Comparison of ENCODE assay signal across 8 cellular contexts in the genomic region with DNA sequence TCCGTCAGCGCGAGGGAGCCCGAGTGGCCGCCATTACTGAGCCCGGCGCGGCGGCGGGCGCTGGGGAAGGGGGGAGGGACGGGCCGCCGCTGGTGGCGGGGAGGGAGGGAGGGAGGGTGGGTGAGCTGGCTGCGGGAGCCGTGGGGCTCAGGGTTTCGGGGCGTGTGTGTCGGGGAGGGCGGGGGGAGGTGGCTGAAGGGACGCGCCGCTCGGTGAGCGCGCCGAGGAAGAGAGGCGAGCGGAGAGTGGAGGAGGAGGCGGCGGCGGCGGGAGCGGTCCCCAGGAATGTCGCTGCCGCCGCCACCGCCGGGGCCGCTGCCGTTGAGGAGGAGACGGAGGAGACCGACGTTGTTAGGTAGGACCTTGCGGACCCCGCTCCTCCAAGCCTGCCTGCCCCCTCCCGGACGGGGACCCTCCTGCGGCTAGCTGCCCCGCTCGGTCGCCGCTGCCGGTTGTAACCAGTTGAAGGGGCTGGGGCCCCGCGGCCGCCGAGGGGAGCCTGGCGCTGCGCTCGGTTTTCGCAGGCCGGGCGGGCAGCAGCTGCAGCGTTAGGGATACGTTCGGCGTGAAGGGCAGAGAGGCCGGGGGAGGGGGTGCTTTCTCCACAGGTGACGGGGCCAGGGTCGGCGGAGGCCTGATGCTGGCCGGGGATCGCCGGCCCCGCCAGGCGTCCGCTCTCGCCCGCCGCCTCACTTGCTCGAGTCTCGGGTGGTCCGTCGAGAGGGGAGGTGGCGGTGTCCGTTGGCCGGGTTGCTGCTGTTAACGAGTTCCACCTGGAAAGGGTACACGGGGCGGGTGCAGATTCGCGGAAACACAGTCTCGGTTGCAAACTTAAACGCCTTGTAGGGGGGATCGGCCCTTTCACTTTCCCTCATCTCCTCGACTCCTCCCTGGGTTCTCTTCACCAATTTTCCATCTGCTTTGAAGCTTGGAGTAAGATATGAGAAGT. TPM values are rescaled to one million over a fixed set of nuclear protein-coding genes. Genes with fewer than 3 reads are reported as not detected.
DNase-seq lines count a peak whose midpoint lies in the region; ATAC-seq and TF ChIP-seq lines count a peak whose summit lies in the region.

A gene with protein sequence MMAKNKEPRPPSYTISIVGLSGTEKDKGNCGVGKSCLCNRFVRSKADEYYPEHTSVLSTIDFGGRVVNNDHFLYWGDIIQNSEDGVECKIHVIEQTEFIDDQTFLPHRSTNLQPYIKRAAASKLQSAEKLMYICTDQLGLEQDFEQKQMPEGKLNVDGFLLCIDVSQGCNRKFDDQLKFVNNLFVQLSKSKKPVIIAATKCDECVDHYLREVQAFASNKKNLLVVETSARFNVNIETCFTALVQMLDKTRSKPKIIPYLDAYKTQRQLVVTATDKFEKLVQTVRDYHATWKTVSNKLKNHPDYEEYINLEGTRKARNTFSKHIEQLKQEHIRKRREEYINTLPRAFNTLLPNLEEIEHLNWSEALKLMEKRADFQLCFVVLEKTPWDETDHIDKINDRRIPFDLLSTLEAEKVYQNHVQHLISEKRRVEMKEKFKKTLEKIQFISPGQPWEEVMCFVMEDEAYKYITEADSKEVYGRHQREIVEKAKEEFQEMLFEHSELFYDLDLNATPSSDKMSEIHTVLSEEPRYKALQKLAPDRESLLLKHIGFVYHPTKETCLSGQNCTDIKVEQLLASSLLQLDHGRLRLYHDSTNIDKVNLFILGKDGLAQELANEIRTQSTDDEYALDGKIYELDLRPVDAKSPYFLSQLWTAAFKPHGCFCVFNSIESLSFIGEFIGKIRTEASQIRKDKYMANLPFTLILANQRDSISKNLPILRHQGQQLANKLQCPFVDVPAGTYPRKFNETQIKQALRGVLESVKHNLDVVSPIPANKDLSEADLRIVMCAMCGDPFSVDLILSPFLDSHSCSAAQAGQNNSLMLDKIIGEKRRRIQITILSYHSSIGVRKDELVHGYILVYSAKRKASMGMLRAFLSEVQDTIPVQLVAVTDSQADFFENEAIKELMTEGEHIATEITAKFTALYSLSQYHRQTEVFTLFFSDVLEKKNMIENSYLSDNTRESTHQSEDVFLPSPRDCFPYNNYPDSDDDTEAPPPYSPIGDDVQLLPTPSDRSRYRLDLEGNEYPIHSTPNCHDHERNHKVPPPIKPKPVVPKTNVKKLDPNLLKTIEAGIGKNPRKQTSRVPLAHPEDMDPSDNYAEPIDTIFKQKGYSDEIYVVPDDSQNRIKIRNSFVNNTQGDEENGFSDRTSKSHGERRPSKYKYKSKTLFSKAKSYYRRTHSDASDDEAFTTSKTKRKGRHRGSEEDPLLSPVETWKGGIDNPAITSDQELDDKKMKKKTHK (N-terminal part only) (plus strand): TSS at position 224 of the 949 bp plus-strand sequence. CDS start 13,366 bp downstream, outside the sequence.

- peak; percentile 7 to 80 (median 63) for DNase-seq in CD8-positive, alpha-beta T cell
- DNase-seq in HT-29 (ENCODE audit: low spot score) (no peak), SKM-1 treated with dmso at 0.1 percent for 144 hours (lab: John Stamatoyannopoulos, UW; ENCODE audit: unreplicated experiment) (peak; percentile 42), adipocyte (ENCODE audit: low read depth) (peak; percentile 60), right atrium auricular region (ENCODE audit: low spot score) (peak; percentile 64), pulmonary artery endothelial cell (ENCODE audit: low read depth, low spot score) (peak; percentile 4), NOMO-1 treated with DMSO at 0.1 percent for 48 hours (lab: John Stamatoyannopoulos, UW; ENCODE audit: unreplicated experiment) (no peak)

- H3K4me1 Mint-ChIP-seq in CD8-positive, alpha-beta T cell (ENCODE audit: low read depth), result peaks cover 36% of the 10 kb centered on the region

- H3K27me3 ChIP-seq in CD8-positive, alpha-beta T cell (ENCODE audit: insufficient read depth, low read length), result no peaks in the 10 kb centered on the region
- H3K27me3 ChIP-seq in adipocyte (replicated peaks; ENCODE audit: control insufficient read depth, insufficient read depth, low read length) (no peaks in the 10 kb centered on the region), right atrium auricular region (no peaks in the 10 kb centered on the region)

- H3K9ac ChIP-seq in adipocyte (ENCODE audit: low read length), result peak within 1 kb of the TSS; percentile 97

- peak within 1 kb of the TSS; percentile 96 for H3K4me3 ChIP-seq in CD8-positive, alpha-beta T cell (ENCODE audit: low read depth, low read length)
- H3K4me3 ChIP-seq in adipocyte (ENCODE audit: low read length) (peak within 1 kb of the TSS; percentile 100), right atrium auricular region (peak within 1 kb of the TSS; percentile 89 to 98)

- POLR2A ChIA-PET in CD8-positive, alpha-beta T cell (lab: Charles Lee), result interaction anchor here (1.0 to 3.3 kb wide), 4 partner anchors 122 to 620 kb away, joined by 4 to 18 read pairs (median 6); a partner anchor contains a TSS

- no peak for TF ChIP-seq CTCF in CD8-positive, alpha-beta T cell (IDR thresholded peaks at IDR 0.05)
- TF ChIP-seq CTCF in right atrium auricular region (IDR thresholded peaks at IDR 0.05), result peak in 1 of 2 donors; percentile 35

- peaks cover 12% of the 10 kb centered on the region for H3K36me3 Mint-ChIP-seq in CD8-positive, alpha-beta T cell

- intact Hi-C loops in CD8-positive, alpha-beta T cell (cut with DNase I, micrococcal nuclease), result loop anchor here (1.0 to 5.0 kb wide), 8 partner anchors 65 to 1519 kb away; a partner anchor contains a TSS

- peak; percentile 49 for ATAC-seq in CD8-positive, alpha-beta T cell
- ATAC-seq in GM19463 (IDR thresholded peaks at IDR 0.05; ENCODE audit: unreplicated experiment), result peak; percentile 39

- H3K4me1 ChIP-seq in CD8-positive, alpha-beta T cell (ENCODE audit: insufficient read depth, low read length), result peaks cover 13% of the 10 kb centered on the region
- H3K4me1 ChIP-seq in adipocyte (ENCODE audit: control insufficient read depth, insufficient read depth, low read length) (peaks cover 39% of the 10 kb centered on the region), right atrium auricular region (peaks cover 0 to 62% of the 10 kb centered on the region in 2 donors)

- no peaks in the 10 kb centered on the region for H3K9me3 Mint-ChIP-seq in CD8-positive, alpha-beta T cell

- peak within 1 kb of the TSS; percentile 74 for H3K27ac ChIP-seq in CD8-positive, alpha-beta T cell (ENCODE audit: low read depth, low read length)
- peak within 1 kb of the TSS; percentile 96 to 100 for H3K27ac ChIP-seq in right atrium auricular region

- H3K36me3 ChIP-seq in CD8-positive, alpha-beta T cell (ENCODE audit: insufficient read depth, low read length), result no peaks in the 10 kb centered on the region
- H3K36me3 ChIP-seq in adipocyte (ENCODE audit: control insufficient read depth, insufficient read depth, low read length, severe bottlenecking), result no peaks in the 10 kb centered on the region
- no peaks in the 10 kb centered on the region for H3K36me3 ChIP-seq in right atrium auricular region

- H3K9me3 ChIP-seq in CD8-positive, alpha-beta T cell (ENCODE audit: low read length), result no peaks in the 10 kb centered on the region
- H3K9me3 ChIP-seq in adipocyte (ENCODE audit: control insufficient read depth, low read length) (no peaks in the 10 kb centered on the region), right atrium auricular region (no peaks in the 10 kb centered on the region)

- H3K27ac Mint-ChIP-seq in CD8-positive, alpha-beta T cell, result peak within 1 kb of the TSS; percentile 95

- peak within 1 kb of the TSS; percentile 100 for H3K4me3 Mint-ChIP-seq in CD8-positive, alpha-beta T cell

- CTCF ChIA-PET in CD8-positive, alpha-beta T cell (lab: Charles Lee), result interaction anchor here (11.5 kb wide), 1 partner anchor 175 kb away, joined by 247 read pairs; no protein-coding TSS in a partner anchor

- no peaks in the 10 kb centered on the region for H3K27me3 Mint-ChIP-seq in CD8-positive, alpha-beta T cell (ENCODE audit: low read depth)

RNA-seq across cellular contexts. Expression of the gene that starts here (rescaled TPM):
- total RNA-seq in CD8-positive, alpha-beta T cell, result 10 to 100 TPM; 48.9 to 51.6 TPM
- 30.3 and 31.0 TPM in 2 replicates for total RNA-seq in HT-29 (2014; rRNA removed; shearing (Covaris generic))
- total RNA-seq in right atrium auricular region, result 100 to 1,000 TPM; 145 to 160 TPM
- 37.4 and 42.1 TPM in 2 replicates for total RNA-seq in pulmonary artery endothelial cell

Comparison
In these comparisons a context has a peak if more than half of its experiments do, and no peak if none do; other contexts are left out.
1. DNase-seq: peak in CD8-positive, alpha-beta T cell (7 of 7), SKM-1 treated with dmso at 0.1 percent for 144 hours (single experiment), adipocyte (single experiment), right atrium auricular region (single experiment) and pulmonary artery endothelial cell (single experiment); none in HT-29 (single experiment) and NOMO-1 treated with DMSO at 0.1 percent for 48 hours (single experiment).
2. Peak in every context shown above with its lines, with median percentiles within 50 percentile points of each other: H3K4me3 ChIP-seq.